In the genomic region with DNA sequence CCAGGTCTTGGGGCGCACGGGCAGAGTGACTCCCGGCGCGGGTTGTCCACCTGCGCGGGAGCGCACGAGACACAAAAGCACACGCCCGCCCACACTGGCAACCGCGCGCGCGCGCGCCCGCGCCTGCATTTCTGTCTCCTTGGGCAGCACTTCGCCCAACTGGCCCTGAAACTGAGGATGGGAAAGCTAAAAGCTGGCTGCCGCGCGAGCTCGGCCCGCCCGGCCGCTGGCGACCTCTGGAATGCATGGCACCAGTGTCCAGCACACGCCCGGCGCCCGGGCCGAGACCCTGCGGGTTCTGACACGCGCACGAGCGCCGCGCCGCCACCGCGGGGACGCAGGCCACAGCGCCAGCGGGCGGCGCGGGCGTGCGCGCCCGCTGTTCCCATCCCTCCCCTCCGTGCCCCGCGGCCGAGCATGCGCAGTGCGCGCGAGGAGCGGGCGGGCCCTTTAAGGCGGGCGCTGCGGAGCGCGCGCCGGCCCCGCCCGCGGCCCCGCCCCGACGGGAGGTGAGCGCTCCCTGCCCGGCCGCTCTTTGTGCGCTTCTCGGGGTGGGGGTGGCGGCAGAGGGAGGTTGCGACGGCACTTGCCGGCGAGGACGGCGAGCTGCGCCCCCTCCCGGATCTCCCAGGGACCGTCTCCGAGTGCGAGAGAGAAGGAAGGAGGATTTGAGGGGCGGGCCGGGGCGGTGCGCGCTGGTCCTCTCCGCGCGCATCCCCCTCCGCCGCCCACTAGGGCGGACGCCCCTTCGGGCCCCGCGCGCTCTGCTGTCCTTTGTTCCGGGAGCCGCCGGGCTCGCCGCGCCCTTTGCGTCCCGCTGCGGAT, we compare ENCODE assay signal across 1 cellular context.
TF ChIP-seq lines count a peak whose summit lies in the region.

No MANE protein-coding gene starts in this region.

TF ChIP-seq in A549, 52 proteins besides CTCF, POLR2A, EP300 and RAD21 (continued from another document):
- TF ChIP-seq RARB (CRISPR knock-in tag; IDR thresholded peaks at IDR 0.05) (no peak), HDAC2 (IDR thresholded peaks at IDR 0.05) (no peak), MAZ (IDR thresholded peaks at IDR 0.05; ENCODE audit: borderline replicate concordance, low read depth, low read length) (peak; percentile 90; the same call in 1 of the 2 replicates), CHD2 (IDR thresholded peaks at IDR 0.05; ENCODE audit: low read length, partially characterized antibody) (peak; percentile 27), MYC (IDR thresholded peaks at IDR 0.05; ENCODE audit: borderline replicate concordance, low read length) (peak; percentile 18), FOSL2 (IDR thresholded peaks at IDR 0.05) (no peak), FOSL2 (CRISPR knock-in tag; IDR thresholded peaks at IDR 0.05) (no peak)
TF ChIP-seq in A549: peak in this region for 9.
